ENCODE assay signal across 8 cellular contexts in genomic region chr20:3812259-3812681, GRCh38. TPM values are rescaled to one million over a fixed set of nuclear protein-coding genes. Genes with fewer than 3 reads are reported as not detected.
A peak's percentile ranks its signal among the peaks of the same experiment; 100 is the strongest.
DNase-seq lines count a peak whose midpoint lies in the region; ATAC-seq, FAIRE-seq and TF ChIP-seq lines count a peak whose summit lies in the region.

No MANE protein-coding gene starts in this region.

- no peak for TF ChIP-seq POLR2A in GM12892 (IDR thresholded peaks at IDR 0.05; ENCODE audit: low read depth, low read length)

- H3K36me3 ChIP-seq in SJCRH30: no peaks in the 10 kb centered on the region

- peaks cover 54% of the 10 kb centered on the region for H3K4me1 Mint-ChIP-seq in CD14-positive monocyte
- H3K4me1 Mint-ChIP-seq in effector memory CD8-positive, alpha-beta T cell (ENCODE audit: low read depth in 2 of 2): peaks cover 62 to 65% of the 10 kb centered on the region in 2 donors

- peaks cover 22% of the 10 kb centered on the region for H3K4me1 ChIP-seq in SJCRH30

- H3K27ac ChIP-seq in SJCRH30: peak overlapping the region; percentile 76

- peaks cover 0 to 3% (median 3%) of the 10 kb centered on the region in 3 donors for H3K27me3 Mint-ChIP-seq in CD14-positive monocyte (ENCODE audit: low read depth in 3 of 3)
- H3K27me3 Mint-ChIP-seq in effector memory CD8-positive, alpha-beta T cell: no peaks in the 10 kb centered on the region

- TF ChIP-seq CTCF in CD14-positive monocyte (IDR thresholded peaks at IDR 0.05): no peak

- no peak overlapping the region for H3K4me3 ChIP-seq in SJCRH30

- no peak for FAIRE-seq in GM12892 (lab: Jason Lieb, UNC)

- H3K9me3 ChIP-seq in SJCRH30 (replicated peaks): no peaks in the 10 kb centered on the region

- H3K27ac Mint-ChIP-seq in CD14-positive monocyte: peak overlapping the region; percentile 97 to 99 (median 99)
- H3K27ac Mint-ChIP-seq in effector memory CD8-positive, alpha-beta T cell: peak overlapping the region; percentile 99

- H3K27me3 ChIP-seq in SJCRH30: no peaks in the 10 kb centered on the region

- DNase-seq in CD14-positive monocyte (ENCODE audit: low spot score) (peak; percentile 10), SJCRH30 (no peak), posterior vena cava (ENCODE audit: low spot score) (peak; percentile 46), NCI-H2227 treated with DMSO at 0.1 percent for 48 hours (lab: John Stamatoyannopoulos, UW) (no peak), AG08396 (ENCODE audit: low spot score) (no peak), GM12892 (ENCODE audit: insufficient read length) (no peak)
- no peak for DNase-seq in effector memory CD8-positive, alpha-beta T cell

- peaks cover 0 to 6% (median 0%) of the 10 kb centered on the region in 7 donors for H3K9me3 Mint-ChIP-seq in CD14-positive monocyte
- H3K9me3 Mint-ChIP-seq in effector memory CD8-positive, alpha-beta T cell: no peaks in the 10 kb centered on the region

- intact Hi-C loops in CD14-positive monocyte (cut with micrococcal nuclease) (loop anchor here in 1 of 2 donors (10.0 kb wide), 1 partner anchor 47 kb away; the partner anchor contains the start of gene ADISSP), posterior vena cava (cut with DNase I) (no loop called here)

- H3K36me3 Mint-ChIP-seq in CD14-positive monocyte: peaks cover 3 to 4% of the 10 kb centered on the region in 2 donors
- H3K36me3 Mint-ChIP-seq in effector memory CD8-positive, alpha-beta T cell (ENCODE audit: insufficient read depth): peaks cover 26% of the 10 kb centered on the region

- no peak for ATAC-seq in effector memory CD8-positive, alpha-beta T cell (replicated peaks)
- ATAC-seq in HG03108 (IDR thresholded peaks at IDR 0.05; ENCODE audit: unreplicated experiment): no peak

- H3K4me3 Mint-ChIP-seq in CD14-positive monocyte: peak overlapping the region; percentile 15 to 82
- peak overlapping the region; percentile 87 to 96 for H3K4me3 Mint-ChIP-seq in effector memory CD8-positive, alpha-beta T cell

RNA-seq across cellular contexts. Expression of gene AP5S1, which starts 8.1 kb away (rescaled TPM):
- 10 to 100 TPM in 1 of 2 donors, 1 to 10 TPM in 1; 8.6 to 10.8 TPM for polyA plus RNA-seq in CD14-positive monocyte
- total RNA-seq in SJCRH30 (2014; rRNA removed; shearing (Covaris generic)): 8.9 and 9.4 TPM in 2 replicates
- 10 to 100 TPM in 1 of 2 donors, 1 to 10 TPM in 1; 8.8 to 11.2 TPM for total RNA-seq in posterior vena cava
- 3.2 TPM for polyA plus RNA-seq in GM12892 (2012; ENCODE audit: missing spikeins)

RNA-seq across cellular contexts. Expression of gene CDC25B, which starts 16.2 kb away (rescaled TPM):
- 1 to 10 TPM; 3.6 to 4.0 TPM for polyA plus RNA-seq in CD14-positive monocyte
- 75.1 and 78.8 TPM in 2 replicates for total RNA-seq in SJCRH30 (2014; rRNA removed; shearing (Covaris generic))
- total RNA-seq in posterior vena cava: 10 to 100 TPM; 24.0 to 24.2 TPM
- polyA plus RNA-seq in GM12892 (2012; ENCODE audit: missing spikeins): 13.1 TPM

RNA-seq across cellular contexts. Expression of gene CENPB, which starts 25.7 kb away (rescaled TPM):
- 1 to 10 TPM; 1.1 to 1.4 TPM for polyA plus RNA-seq in CD14-positive monocyte
- total RNA-seq in SJCRH30 (2014; rRNA removed; shearing (Covaris generic)): 34.6 and 36.7 TPM in 2 replicates
- 100 to 1,000 TPM in 1 of 2 donors, 10 to 100 TPM in 1; 97.4 to 119 TPM for total RNA-seq in posterior vena cava
- 10.4 TPM for polyA plus RNA-seq in GM12892 (2012; ENCODE audit: missing spikeins)

RNA-seq across cellular contexts. Expression of gene SPEF1, which starts 31.0 kb away (rescaled TPM):
- polyA plus RNA-seq in CD14-positive monocyte: not detected
- total RNA-seq in SJCRH30 (2014; rRNA removed; shearing (Covaris generic)): 0.08 and 0.16 TPM in 2 replicates
- not detected for total RNA-seq in posterior vena cava
- not detected for polyA plus RNA-seq in GM12892 (2012; ENCODE audit: missing spikeins)

RNA-seq across cellular contexts. Expression of gene MAVS, which starts 34.4 kb away (rescaled TPM):
- 1 to 10 TPM; 1.8 to 3.2 TPM for polyA plus RNA-seq in CD14-positive monocyte
- 26.4 and 28.9 TPM in 2 replicates for total RNA-seq in SJCRH30 (2014; rRNA removed; shearing (Covaris generic))
- total RNA-seq in posterior vena cava: 10 to 100 TPM; 26.2 to 27.1 TPM
- 9.5 TPM for polyA plus RNA-seq in GM12892 (2012; ENCODE audit: missing spikeins)

Comparison
In these comparisons a context has a peak if more than half of its experiments do, and no peak if none do; other contexts are left out.
1. DNase-seq: peak in CD14-positive monocyte (single experiment) and posterior vena cava (single experiment); none in SJCRH30 (0 of 2), effector memory CD8-positive, alpha-beta T cell (0 of 3), NCI-H2227 treated with DMSO at 0.1 percent for 48 hours (single experiment), AG08396 (single experiment) and GM12892 (single experiment).